1 cellular context compared by ENCODE assay signal in genomic region chr4:53865031-53865430, GRCh38.
TF ChIP-seq lines count a peak whose summit lies in the region.

No MANE protein-coding gene starts in this region.

TF ChIP-seq in GM23338, 12 proteins besides CTCF, POLR2A, EP300 and RAD21 (continued from another document):
- TF ChIP-seq REST (IDR thresholded peaks at IDR 0.05; ENCODE audit: unreplicated experiment) (no peak), ZNF331 (CRISPR knock-in tag; IDR thresholded peaks at IDR 0.05; ENCODE audit: low read depth) (no peak), ZNF114 (CRISPR knock-in tag; IDR thresholded peaks at IDR 0.05) (no peak), STAT1 (IDR thresholded peaks at IDR 0.05; ENCODE audit: unreplicated experiment) (no peak), ETS1 (IDR thresholded peaks at IDR 0.05) (no peak), POLR2AphosphoS5 (IDR thresholded peaks at IDR 0.05; ENCODE audit: low read depth) (no peak), EZH2 (IDR thresholded peaks at IDR 0.05; ENCODE audit: low read depth, unreplicated experiment) (no peak), EZH2phosphoT487 (IDR thresholded peaks at IDR 0.05; ENCODE audit: unreplicated experiment) (no peak)
